In the genomic region with DNA sequence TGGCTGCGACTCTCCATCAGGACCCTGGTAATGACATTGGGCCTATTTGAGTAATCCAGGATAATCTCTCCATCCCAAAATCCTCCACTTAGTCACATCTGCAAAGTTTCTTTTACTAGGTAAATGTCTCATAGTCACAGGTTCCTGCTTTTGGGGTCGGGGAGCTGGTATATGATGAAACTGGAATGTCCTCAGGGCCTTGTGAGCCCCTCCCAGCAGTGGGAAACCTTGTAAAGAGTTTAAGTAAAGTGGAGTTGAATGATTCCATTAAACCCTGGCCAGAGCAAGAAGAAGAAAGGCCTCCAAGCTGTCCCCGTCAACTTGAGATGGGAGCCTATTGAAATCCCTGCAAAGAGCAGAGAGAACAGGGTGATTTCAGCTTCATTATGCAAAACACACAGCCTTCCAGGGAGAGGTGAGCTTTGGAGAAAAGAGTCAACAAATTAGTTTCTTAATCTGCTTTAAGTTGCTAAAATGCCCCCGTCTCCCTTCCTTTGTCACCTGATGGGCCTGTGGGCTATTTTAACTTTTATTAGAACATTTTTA, we compare ENCODE assay signal across 21 cellular contexts. TPM values are rescaled to one million over a fixed set of nuclear protein-coding genes. Genes with fewer than 3 reads are reported as not detected.
DNase-seq lines count a peak whose midpoint lies in the region; ATAC-seq and TF ChIP-seq lines count a peak whose summit lies in the region.
"Had no signal": no experiment of that assay in that cellular context is flagged by ENCODE, and none has a peak within 500 bp of the region (broad histone marks: within the 10 kb centered on the region; RNA-seq: fewer than 3 reads in every experiment).

No MANE protein-coding gene starts in this region.

- H3K36me3 Mint-ChIP-seq in GM23338 (ENCODE audit: low read depth): no peaks in the 10 kb centered on the region
- H3K36me3 Mint-ChIP-seq in WTC11: no peaks in the 10 kb centered on the region
- no peaks in the 10 kb centered on the region for H3K36me3 Mint-ChIP-seq in neural progenitor cell
- H3K36me3 Mint-ChIP-seq in Calu3 (ENCODE audit: insufficient read depth, unreplicated experiment): no peaks in the 10 kb centered on the region
- H3K36me3 Mint-ChIP-seq: CD14-positive monocyte; CD4-positive, alpha-beta memory T cell had no signal

- H3K79me2 ChIP-seq in GM23338 (replicated peaks; ENCODE audit: insufficient read depth) (no peaks in the 10 kb centered on the region), neural progenitor cell (ENCODE audit: low read depth) (no peaks in the 10 kb centered on the region), smooth muscle cell (ENCODE audit: low read depth) (no peaks in the 10 kb centered on the region)

- no peaks in the 10 kb centered on the region for H3K9me2 ChIP-seq in GM23338 (ENCODE audit: insufficient read depth)

- 36% methylated on average over 4 of the region's 4 CpGs for WGBS in smooth muscle cell (ENCODE audit: low lambda C conversion rate)

- intact Hi-C loops in Calu3 (cut with micrococcal nuclease; ENCODE audit: unreplicated experiment): no loop called here

- H3K27me3 ChIP-seq in GM23338 (ENCODE audit: insufficient read depth) (no peaks in the 10 kb centered on the region), HUES48 (ENCODE audit: control insufficient read depth, insufficient read depth, low read length) (no peaks in the 10 kb centered on the region), neural progenitor cell (no peaks in the 10 kb centered on the region), smooth muscle cell (ENCODE audit: low read depth) (peaks cover 5% of the 10 kb centered on the region)
- H3K27me3 ChIP-seq: BLaER1 had no signal

- POLR2A ChIA-PET in WTC11 (lab: Charles Lee): no interaction called here

- CTCF ChIA-PET in WTC11 (lab: Charles Lee) (interaction anchor here (0.8 to 1.4 kb wide), 4 partner anchors 12 to 223 kb away, joined by 3 to 15 read pairs (median 4); partner anchors contain the start of gene WSCD2), Calu3 (lab: Charles Lee) (no interaction called here)

- H3K4me3 ChIP-seq in GM23338 (no peak overlapping the region), HUES48 (ENCODE audit: low read depth, low read length) (no peak overlapping the region), neural progenitor cell (no peak overlapping the region), smooth muscle cell (no peak overlapping the region)
- H3K4me3 ChIP-seq: BLaER1, GM12878, HAP-1 had no signal

- H3K27ac ChIP-seq in GM23338 (ENCODE audit: low read depth) (peak overlapping the region; percentile 22; the same call in 1 of the 2 replicates), HUES48 (ENCODE audit: low read depth, low read length) (peak overlapping the region; percentile 3), neural progenitor cell (peak overlapping the region; percentile 24), smooth muscle cell (ENCODE audit: low read depth) (no peak overlapping the region)
- H3K27ac ChIP-seq: BLaER1 had no signal

- H3K4me3 Mint-ChIP-seq in GM23338 (no peak overlapping the region), WTC11 (no peak overlapping the region), neural progenitor cell (no peak overlapping the region), Calu3 (ENCODE audit: low read depth, unreplicated experiment) (no peak overlapping the region)
- H3K4me3 Mint-ChIP-seq: CD14-positive monocyte; CD4-positive, alpha-beta memory T cell had no signal

- DNase-seq in GM23338 (ENCODE audit: low spot score) (no peak), WTC11 (ENCODE audit: low spot score) (no peak), neural progenitor cell (ENCODE audit: low spot score) (peak; percentile 70), smooth muscle cell (lab: John Stamatoyannopoulos, UW; ENCODE audit: unreplicated experiment) (no peak), Calu3 (no peak), NCI-H2029 treated with DMSO at 0.1 percent for 48 hours (lab: John Stamatoyannopoulos, UW) (no peak)
- DNase-seq: 8988T; CD4-positive, alpha-beta memory T cell; DMS 273 treated with DMSO at 0.1 percent for 48 hours; DMS53; DND-41; EL; GOT3 had no signal

- H3K36me3 ChIP-seq in GM23338 (ENCODE audit: insufficient read depth) (no peaks in the 10 kb centered on the region), HUES48 (ENCODE audit: control insufficient read depth, insufficient read depth, low read length) (no peaks in the 10 kb centered on the region), neural progenitor cell (no peaks in the 10 kb centered on the region), smooth muscle cell (ENCODE audit: low read depth) (no peaks in the 10 kb centered on the region)
- H3K36me3 ChIP-seq: BLaER1, HAP-1 had no signal

- H3K4me2 ChIP-seq in GM23338 (peak overlapping the region; percentile 53), neural progenitor cell (peak overlapping the region; percentile 57), smooth muscle cell (no peak overlapping the region)
- H3K4me2 ChIP-seq: BLaER1 had no signal

- H4K20me1 ChIP-seq in GM23338 (replicated peaks; ENCODE audit: insufficient read depth): no peaks in the 10 kb centered on the region
- no peaks in the 10 kb centered on the region for H4K20me1 ChIP-seq in neural progenitor cell (ENCODE audit: low read depth)
- no peaks in the 10 kb centered on the region for H4K20me1 ChIP-seq in smooth muscle cell (ENCODE audit: low read depth)
- H4K20me1 ChIP-seq: BLaER1 had no signal

- no peaks in the 10 kb centered on the region for H3K9me3 ChIP-seq in HUES48 (ENCODE audit: control insufficient read depth, insufficient read depth, low read length)
- no peaks in the 10 kb centered on the region for H3K9me3 ChIP-seq in neural progenitor cell (ENCODE audit: low read depth)
- H3K9me3 ChIP-seq in smooth muscle cell (replicated peaks; ENCODE audit: low read depth): no peaks in the 10 kb centered on the region
- H3K9me3 ChIP-seq: BLaER1, HAP-1 had no signal

- ATAC-seq in GM23338 (peak; percentile 77), WTC11 (peak; percentile 65)
- ATAC-seq: GM12878 had no signal

- H3K4me1 Mint-ChIP-seq in GM23338: peaks cover 32% of the 10 kb centered on the region
- H3K4me1 Mint-ChIP-seq in WTC11: peaks cover 48% of the 10 kb centered on the region
- peaks cover 31% of the 10 kb centered on the region for H3K4me1 Mint-ChIP-seq in neural progenitor cell
- no peaks in the 10 kb centered on the region for H3K4me1 Mint-ChIP-seq in Calu3 (ENCODE audit: low read depth, unreplicated experiment)
- H3K4me1 Mint-ChIP-seq: CD14-positive monocyte; CD4-positive, alpha-beta memory T cell had no signal

- H3K9ac ChIP-seq in HUES48 (ENCODE audit: low read depth, low read length) (no peak overlapping the region), neural progenitor cell (no peak overlapping the region), smooth muscle cell (ENCODE audit: low read depth) (no peak overlapping the region)
- H3K9ac ChIP-seq: BLaER1 had no signal

- BruUV-seq in Calu3 (replicated peaks; lab: Mats Ljungman, UMichigan): no TSS peak

- H2AFZ ChIP-seq in GM23338 (no peak overlapping the region; the same call in 1 of the 2 replicates), neural progenitor cell (replicated peaks) (no peak overlapping the region), smooth muscle cell (ENCODE audit: low read depth) (no peak overlapping the region)

- peaks cover 25% of the 10 kb centered on the region for H3K4me1 ChIP-seq in GM23338 (ENCODE audit: insufficient read depth)
- peaks cover 15% of the 10 kb centered on the region; the same call in 1 of the 2 replicates for H3K4me1 ChIP-seq in HUES48 (ENCODE audit: control insufficient read depth, insufficient read depth, low read length)
- peaks cover 47% of the 10 kb centered on the region for H3K4me1 ChIP-seq in neural progenitor cell
- peaks cover 14% of the 10 kb centered on the region for H3K4me1 ChIP-seq in smooth muscle cell (ENCODE audit: low read depth)
- H3K4me1 ChIP-seq: BLaER1, HAP-1 had no signal

- no peak overlapping the region; the same call in 1 of the 2 replicates for H3K27ac Mint-ChIP-seq in GM23338
- peak overlapping the region; percentile 54 for H3K27ac Mint-ChIP-seq in WTC11
- no peak overlapping the region for H3K27ac Mint-ChIP-seq in neural progenitor cell
- no peak overlapping the region for H3K27ac Mint-ChIP-seq in Calu3 (ENCODE audit: unreplicated experiment)
- H3K27ac Mint-ChIP-seq: CD14-positive monocyte; CD4-positive, alpha-beta memory T cell had no signal

- no peaks in the 10 kb centered on the region for H3K27me3 Mint-ChIP-seq in GM23338 (ENCODE audit: insufficient read depth, low read depth, poor library complexity)
- no peaks in the 10 kb centered on the region for H3K27me3 Mint-ChIP-seq in WTC11 (ENCODE audit: low read depth)
- peaks cover 14% of the 10 kb centered on the region for H3K27me3 Mint-ChIP-seq in neural progenitor cell (ENCODE audit: insufficient read depth, low read depth)
- peaks cover 46% of the 10 kb centered on the region for H3K27me3 Mint-ChIP-seq in Calu3 (ENCODE audit: unreplicated experiment)

- H3F3A ChIP-seq in GM23338 (replicated peaks; ENCODE audit: low read depth) (no peaks in the 10 kb centered on the region), neural progenitor cell (ENCODE audit: low read depth) (peaks cover 27% of the 10 kb centered on the region), smooth muscle cell (ENCODE audit: low read depth) (no peaks in the 10 kb centered on the region)

- H3K9me3 Mint-ChIP-seq in GM23338 (no peaks in the 10 kb centered on the region), WTC11 (0 out of 2 replicates have a peak, but pooled peaks cover 3% of the 10 kb centered on the region), neural progenitor cell (no peaks in the 10 kb centered on the region), Calu3 (ENCODE audit: low read depth, unreplicated experiment) (no peaks in the 10 kb centered on the region)
- H3K9me3 Mint-ChIP-seq: CD14-positive monocyte; CD4-positive, alpha-beta memory T cell had no signal

- TF ChIP-seq CTCF in GM23338 (conservative IDR thresholded peaks at IDR 0.05; ENCODE audit: low read depth in 2 of 2) (no peak), WTC11 (IDR thresholded peaks at IDR 0.05) (no peak), neural progenitor cell (IDR thresholded peaks at IDR 0.05) (no peak), smooth muscle cell (IDR thresholded peaks at IDR 0.05; ENCODE audit: borderline replicate concordance, insufficient read depth, poor library complexity, severe bottlenecking) (no peak), Calu3 (IDR thresholded peaks at IDR 0.05; ENCODE audit: unreplicated experiment) (no peak)

TF ChIP-seq in GM23338, 12 proteins besides CTCF, POLR2A, EP300 and RAD21 (continues in another document):
- TF ChIP-seq STAT1 (IDR thresholded peaks at IDR 0.05; ENCODE audit: unreplicated experiment) (no peak), EZH2phosphoT487 (IDR thresholded peaks at IDR 0.05; ENCODE audit: unreplicated experiment) (no peak), ZNF114 (CRISPR knock-in tag; IDR thresholded peaks at IDR 0.05) (no peak)

RNA-seq across cellular contexts. Expression of gene WSCD2, which starts 12.6 kb away (rescaled TPM):
- 0.58 and 3.1 TPM in 2 replicates for total RNA-seq in GM23338 (2014; rRNA removed; shearing (Covaris generic))
- 0.66 and 1.6 TPM in 2 replicates for polyA plus RNA-seq in GM23338 (2016; fragmentation: Nextera tagmentation; extraction: Ambion mirVana)
- total RNA-seq in WTC11 (2021): 1.1 to 1.6 TPM (median 1.6 TPM) in 3 replicates
- 3.0 and 6.6 TPM in 2 replicates for total RNA-seq in neural progenitor cell (ENCODE audit: low replicate concordance)
- 0.13 TPM in 1 of 2 replicates, not detected in the other for total RNA-seq in smooth muscle cell
- polyA plus RNA-seq in smooth muscle cell: 0.13 and 0.47 TPM in 2 replicates
- not detected in 2 replicates for total RNA-seq in Calu3 (2022)
- total RNA-seq: A673; CD4-positive, alpha-beta memory T cell; GM12878; HT-29 had no signal
- polyA plus RNA-seq: AG04450; CD14-positive monocyte; CD4-positive, alpha-beta memory T cell had no signal
